10 cellular contexts compared by ENCODE assay signal in the genomic region with DNA sequence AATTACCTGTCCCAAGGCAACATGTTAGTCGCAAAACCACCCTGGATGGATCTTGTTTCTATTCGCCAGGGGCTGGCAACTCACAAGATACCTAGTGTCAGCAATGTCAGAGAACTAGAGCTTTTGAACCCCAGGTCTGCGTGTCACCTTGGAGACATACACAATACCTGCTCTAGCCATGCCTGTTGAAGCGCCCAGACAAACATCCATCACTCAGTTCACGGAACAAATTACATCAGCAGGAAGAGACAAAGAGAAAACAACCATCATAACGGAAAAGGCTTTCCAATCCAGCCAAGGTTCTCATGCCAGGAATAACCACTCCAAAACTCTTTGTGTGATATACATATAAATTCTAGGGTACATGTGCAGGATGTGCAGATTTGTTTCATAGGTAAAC. TPM values are rescaled to one million over a fixed set of nuclear protein-coding genes. Genes with fewer than 3 reads are reported as not detected.
DNase-seq lines count a peak whose midpoint lies in the region; ATAC-seq, FAIRE-seq and TF ChIP-seq lines count a peak whose summit lies in the region.
"Had no signal": no experiment of that assay in that cellular context is flagged by ENCODE, and none has a peak within 500 bp of the region (broad histone marks: within the 10 kb centered on the region; RNA-seq: fewer than 3 reads in every experiment).

No MANE protein-coding gene starts in this region.

- ATAC-seq in activated naive CD4-positive, alpha-beta T cell treated with anti-CD3 and anti-CD28 coated beads, Interleukin-2, amount 50 U/mL, for 72 hours, result no peak
- ATAC-seq: HCT116 had no signal

- no peak for FAIRE-seq in keratinocyte (lab: Jason Lieb, UNC)

- dilution Hi-C loops in keratinocyte (cut with MboI; ENCODE audit: extremely low pct_ligation_motif_present, low sequenced_read_pairs), result no loop called here

- CTCF ChIA-PET in activated naive CD4-positive, alpha-beta T cell treated with anti-CD3 and anti-CD28 coated beads, Interleukin-2, amount 10 ng/mL, durations not matched to agents 7 days and 5 days (lab: Charles Lee), result interaction anchor here (3.5 kb wide), 1 partner anchor 17 kb away, joined by 21 read pairs; no protein-coding TSS in a partner anchor
- CTCF ChIA-PET in A673 (lab: Charles Lee), result interaction anchor here (1.4 kb wide), 1 partner anchor 8 kb away, joined by 6 read pairs; no protein-coding TSS in a partner anchor

- H3K4me3 ChIP-seq in adipocyte (ENCODE audit: low read length) (peak overlapping the region; percentile 95), keratinocyte (ENCODE audit: control insufficient read depth in 2 of 3, extremely low read depth in 1 of 3, insufficient read depth in 2 of 3, low read depth in 1 of 3, low read length in 3 of 3) (peak overlapping the region; percentile 91 to 100 (median 97)), thyroid gland (replicated peaks in 1 of 3) (peak overlapping the region in 1 of 3 donors; percentile 89), A673 (ENCODE audit: low read depth, low read length, poor library complexity, severe bottlenecking) (no peak overlapping the region)

- 75 to 79% methylated on average over 6 of the region's 6 CpGs for WGBS in thyroid gland, 2 donors

- peaks cover 10% of the 10 kb centered on the region for H3K36me3 Mint-ChIP-seq in activated naive CD4-positive, alpha-beta T cell treated with anti-CD3 and anti-CD28 coated beads, Interleukin-2, amount 10 ng/mL, durations not matched to agents 7 days and 5 days
- peaks cover 7 to 16% of the 10 kb centered on the region in 2 donors for H3K36me3 Mint-ChIP-seq in activated naive CD4-positive, alpha-beta T cell treated with anti-CD3 and anti-CD28 coated beads, Interleukin-2, amount 50 U/mL, for 72 hours

- peaks cover 47% of the 10 kb centered on the region for H3K4me1 ChIP-seq in adipocyte (ENCODE audit: control insufficient read depth, insufficient read depth, low read length)
- peaks cover 55% of the 10 kb centered on the region for H3K4me1 ChIP-seq in keratinocyte (ENCODE audit: control insufficient read depth, extremely low read depth, insufficient read depth, low read length)
- H3K4me1 ChIP-seq in thyroid gland, result peaks cover 22 to 29% of the 10 kb centered on the region in 2 donors
- peaks cover 22% of the 10 kb centered on the region for H3K4me1 ChIP-seq in A673 (ENCODE audit: insufficient read depth, low read length, poor library complexity, severe bottlenecking)

- peak overlapping the region; percentile 82 for H3K4me3 Mint-ChIP-seq in activated naive CD4-positive, alpha-beta T cell treated with anti-CD3 and anti-CD28 coated beads, Interleukin-2, amount 10 ng/mL, durations not matched to agents 7 days and 5 days

- peaks cover 15% of the 10 kb centered on the region for H3K36me3 ChIP-seq in adipocyte (ENCODE audit: control insufficient read depth, insufficient read depth, low read length, severe bottlenecking)
- H3K36me3 ChIP-seq in keratinocyte (ENCODE audit: control insufficient read depth in 2 of 2, extremely low read depth in 1 of 2, insufficient read depth in 2 of 2, low read length in 2 of 2), result peaks cover 12 to 26% of the 10 kb centered on the region in 2 experiments
- no peaks in the 10 kb centered on the region for H3K36me3 ChIP-seq in thyroid gland
- no peaks in the 10 kb centered on the region for H3K36me3 ChIP-seq in A673 (ENCODE audit: insufficient read depth, low read length, poor library complexity, severe bottlenecking)

- POLR2A ChIA-PET in A673 (lab: Charles Lee; ENCODE audit: low non-redundant PET), result interaction anchor here (0.6 kb wide), 1 partner anchor 33 kb away, joined by 9 read pairs; the partner anchor contains the start of gene C11orf91

- DNase-seq in activated naive CD4-positive, alpha-beta T cell treated with anti-CD3 and anti-CD28 coated beads, Interleukin-2, amount 10 ng/mL, durations not matched to agents 7 days and 5 days, result no peak
- DNase-seq in activated naive CD4-positive, alpha-beta T cell treated with anti-CD3 and anti-CD28 coated beads, Interleukin-2, amount 50 U/mL, for 72 hours (ENCODE audit: low spot score in 2 of 2), result no peak
- no peak for DNase-seq in adipocyte (ENCODE audit: low read depth)
- no peak for DNase-seq in keratinocyte (ENCODE audit: low read depth, low spot score)
- no peak for DNase-seq in thyroid gland
- no peak for DNase-seq in A673 (ENCODE audit: low spot score)
- DNase-seq in globus pallidus (ENCODE audit: low spot score), result no peak
- DNase-seq in NCI-H1048 (lab: John Stamatoyannopoulos, UW), result no peak
- DNase-seq: DND-41 had no signal

- H3K9me1 ChIP-seq in keratinocyte (ENCODE audit: control insufficient read depth, extremely low read depth, insufficient read depth, low read length), result peaks cover 3% of the 10 kb centered on the region

- intact Hi-C loops in thyroid gland (cut with DNase I), result no loop called here
- intact Hi-C loops in A673 (cut with micrococcal nuclease; ENCODE audit: unreplicated experiment), result no loop called here

- H3K4me1 Mint-ChIP-seq in activated naive CD4-positive, alpha-beta T cell treated with anti-CD3 and anti-CD28 coated beads, Interleukin-2, amount 10 ng/mL, durations not matched to agents 7 days and 5 days, result peaks cover 30% of the 10 kb centered on the region

- H3K27ac Mint-ChIP-seq in activated naive CD4-positive, alpha-beta T cell treated with anti-CD3 and anti-CD28 coated beads, Interleukin-2, amount 10 ng/mL, durations not matched to agents 7 days and 5 days, result no peak overlapping the region
- no peak overlapping the region for H3K27ac Mint-ChIP-seq in activated naive CD4-positive, alpha-beta T cell treated with anti-CD3 and anti-CD28 coated beads, Interleukin-2, amount 50 U/mL, for 72 hours

- H3K9me3 Mint-ChIP-seq in activated naive CD4-positive, alpha-beta T cell treated with anti-CD3 and anti-CD28 coated beads, Interleukin-2, amount 10 ng/mL, durations not matched to agents 7 days and 5 days, result no peaks in the 10 kb centered on the region
- H3K9me3 Mint-ChIP-seq in activated naive CD4-positive, alpha-beta T cell treated with anti-CD3 and anti-CD28 coated beads, Interleukin-2, amount 50 U/mL, for 72 hours, result no peaks in the 10 kb centered on the region

- H4K20me1 ChIP-seq in keratinocyte (ENCODE audit: control insufficient read depth, extremely low read depth, insufficient read depth, low read length), result peaks cover 34% of the 10 kb centered on the region

- H3K27me3 Mint-ChIP-seq in activated naive CD4-positive, alpha-beta T cell treated with anti-CD3 and anti-CD28 coated beads, Interleukin-2, amount 10 ng/mL, durations not matched to agents 7 days and 5 days, result peaks cover 16% of the 10 kb centered on the region

- H3K79me2 ChIP-seq in keratinocyte (ENCODE audit: control insufficient read depth, insufficient read depth, low read length), result peaks cover 72% of the 10 kb centered on the region

- peak overlapping the region; percentile 98 for H3K4me2 ChIP-seq in keratinocyte (ENCODE audit: control insufficient read depth, extremely low read depth, insufficient read depth, low read depth, low read length)

- H3K27me3 ChIP-seq in adipocyte (replicated peaks; ENCODE audit: control insufficient read depth, insufficient read depth, low read length), result no peaks in the 10 kb centered on the region
- H3K27me3 ChIP-seq in keratinocyte (ENCODE audit: control insufficient read depth, extremely low read depth, insufficient read depth, low read length), result no peaks in the 10 kb centered on the region
- H3K27me3 ChIP-seq in thyroid gland, result no peaks in the 10 kb centered on the region
- no peaks in the 10 kb centered on the region for H3K27me3 ChIP-seq in A673 (replicated peaks; ENCODE audit: insufficient read depth, low read depth, low read length, poor library complexity)

- no peak overlapping the region for H2AFZ ChIP-seq in keratinocyte (ENCODE audit: control insufficient read depth, low read length)

- BruUV-seq in A673 (replicated peaks; lab: Mats Ljungman, UMichigan), result no TSS peak

- TF ChIP-seq CTCF in keratinocyte (optimal IDR thresholded peaks at IDR 0.05 in 1 of 3, IDR thresholded peaks at IDR 0.05 in 1 of 3, conservative IDR thresholded peaks at IDR 0.05 in 1 of 3; ENCODE audit: extremely low read depth in 1 of 3, insufficient read depth in 2 of 3, low read length in 3 of 3) (no peak), thyroid gland (IDR thresholded peaks at IDR 0.05) (no peak), A673 (conservative IDR thresholded peaks at IDR 0.05; ENCODE audit: low read depth, low read length) (no peak)

- H3K9me3 ChIP-seq in adipocyte (ENCODE audit: control insufficient read depth, low read length), result no peaks in the 10 kb centered on the region
- H3K9me3 ChIP-seq in keratinocyte (ENCODE audit: control insufficient read depth, low read depth, low read length), result no peaks in the 10 kb centered on the region
- no peaks in the 10 kb centered on the region for H3K9me3 ChIP-seq in thyroid gland
- H3K9me3 ChIP-seq in A673 (ENCODE audit: low read depth, low read length, poor library complexity, severe bottlenecking), result no peaks in the 10 kb centered on the region

- no peak for TF ChIP-seq POLR2A in thyroid gland (IDR thresholded peaks at IDR 0.05)

- H3K9ac ChIP-seq in adipocyte (ENCODE audit: low read length) (peak overlapping the region; percentile 94), keratinocyte (ENCODE audit: control insufficient read depth, extremely low read depth, insufficient read depth, low read length) (peak overlapping the region; percentile 96)

- H3K27ac ChIP-seq in keratinocyte (ENCODE audit: control insufficient read depth, insufficient read depth, low read length), result peak overlapping the region; percentile 92
- H3K27ac ChIP-seq in thyroid gland, result peak overlapping the region; percentile 64 to 97 (median 97)
- no peak overlapping the region for H3K27ac ChIP-seq in A673 (ENCODE audit: low read depth, low read length, poor library complexity, severe bottlenecking)

RNA-seq across cellular contexts. Expression of gene CD59, which starts 2.2 kb away (rescaled TPM):
- 10 to 100 TPM; 41.9 to 61.7 TPM for total RNA-seq in activated naive CD4-positive, alpha-beta T cell treated with anti-CD3 and anti-CD28 coated beads, Interleukin-2, amount 50 U/mL, for 72 hours
- 1,349 to 1,804 TPM (median 1,403 TPM) in 3 replicates for polyA plus RNA-seq in keratinocyte
- 138 TPM for polyA plus RNA-seq in keratinocyte (2011; ENCODE audit: low read depth)
- polyA plus RNA-seq in keratinocyte (2011; cell fraction: cytosol; rRNA removed), result 1,041 and 1,596 TPM in 2 replicates
- 1,467 and 1,504 TPM in 2 replicates for polyA plus RNA-seq in keratinocyte (2011; cell fraction: nucleus; rRNA removed)
- polyA plus RNA-seq in keratinocyte (2012; ENCODE audit: low replicate concordance), result 746 and 1,053 TPM in 2 replicates
- polyA minus RNA-seq in keratinocyte, result 691 to 1,393 TPM (median 1,095 TPM) in 3 replicates
- 314 TPM for polyA minus RNA-seq in keratinocyte (2011; cell fraction: cytosol; rRNA and poly(A)+ RNA removed)
- 626 and 1,149 TPM in 2 replicates for polyA minus RNA-seq in keratinocyte (2011; cell fraction: nucleus; rRNA and poly(A)+ RNA removed)
- total RNA-seq in thyroid gland (100 to 1,000 TPM; 367 to 562 (median 504) TPM), A673 (2021) (193 and 204 TPM in 2 replicates)

RNA-seq across cellular contexts. Expression of gene C11orf91, which starts 33.4 kb away (rescaled TPM):
- not detected for total RNA-seq in activated naive CD4-positive, alpha-beta T cell treated with anti-CD3 and anti-CD28 coated beads, Interleukin-2, amount 50 U/mL, for 72 hours
- 0.10 to 0.16 TPM (median 0.10 TPM) in 3 replicates for polyA plus RNA-seq in keratinocyte
- not detected for polyA plus RNA-seq in keratinocyte (2011; ENCODE audit: low read depth)
- polyA plus RNA-seq in keratinocyte (2011; cell fraction: cytosol; rRNA removed), result not detected in 2 replicates
- 0.36 TPM in 1 of 2 replicates, not detected in the other for polyA plus RNA-seq in keratinocyte (2011; cell fraction: nucleus; rRNA removed)
- 0.18 TPM in 1 of 2 replicates, not detected in the other for polyA plus RNA-seq in keratinocyte (2012; ENCODE audit: low replicate concordance)
- polyA minus RNA-seq in keratinocyte, result not detected in 3 replicates
- not detected for polyA minus RNA-seq in keratinocyte (2011; cell fraction: cytosol; rRNA and poly(A)+ RNA removed)
- polyA minus RNA-seq in keratinocyte (2011; cell fraction: nucleus; rRNA and poly(A)+ RNA removed), result 1.2 TPM in 1 of 2 replicates, not detected in the other
- not detected for total RNA-seq in thyroid gland
- not detected in 2 replicates for total RNA-seq in A673 (2021)

RNA-seq across cellular contexts. Expression of gene FBXO3, which starts 40.3 kb away (rescaled TPM):
- 10 to 100 TPM; 13.3 to 18.4 TPM for total RNA-seq in activated naive CD4-positive, alpha-beta T cell treated with anti-CD3 and anti-CD28 coated beads, Interleukin-2, amount 50 U/mL, for 72 hours
- polyA plus RNA-seq in keratinocyte, result 47.3 to 68.6 TPM (median 48.5 TPM) in 3 replicates
- polyA plus RNA-seq in keratinocyte (2011; ENCODE audit: low read depth), result 42.8 TPM
- 22.3 and 50.6 TPM in 2 replicates for polyA plus RNA-seq in keratinocyte (2011; cell fraction: cytosol; rRNA removed)
- polyA plus RNA-seq in keratinocyte (2011; cell fraction: nucleus; rRNA removed), result 44.9 and 65.7 TPM in 2 replicates
- 25.0 and 34.6 TPM in 2 replicates for polyA plus RNA-seq in keratinocyte (2012; ENCODE audit: low replicate concordance)
- polyA minus RNA-seq in keratinocyte, result 11.1 to 60.4 TPM (median 40.3 TPM) in 3 replicates
- 35.5 TPM for polyA minus RNA-seq in keratinocyte (2011; cell fraction: cytosol; rRNA and poly(A)+ RNA removed)
- polyA minus RNA-seq in keratinocyte (2011; cell fraction: nucleus; rRNA and poly(A)+ RNA removed), result 32.0 and 44.9 TPM in 2 replicates
- 10 to 100 TPM; 55.8 to 82.0 (median 57.7) TPM for total RNA-seq in thyroid gland
- total RNA-seq in A673 (2021), result 59.2 and 64.6 TPM in 2 replicates
